Comparison of ENCODE assay signal across 1 cellular context in the genomic region with DNA sequence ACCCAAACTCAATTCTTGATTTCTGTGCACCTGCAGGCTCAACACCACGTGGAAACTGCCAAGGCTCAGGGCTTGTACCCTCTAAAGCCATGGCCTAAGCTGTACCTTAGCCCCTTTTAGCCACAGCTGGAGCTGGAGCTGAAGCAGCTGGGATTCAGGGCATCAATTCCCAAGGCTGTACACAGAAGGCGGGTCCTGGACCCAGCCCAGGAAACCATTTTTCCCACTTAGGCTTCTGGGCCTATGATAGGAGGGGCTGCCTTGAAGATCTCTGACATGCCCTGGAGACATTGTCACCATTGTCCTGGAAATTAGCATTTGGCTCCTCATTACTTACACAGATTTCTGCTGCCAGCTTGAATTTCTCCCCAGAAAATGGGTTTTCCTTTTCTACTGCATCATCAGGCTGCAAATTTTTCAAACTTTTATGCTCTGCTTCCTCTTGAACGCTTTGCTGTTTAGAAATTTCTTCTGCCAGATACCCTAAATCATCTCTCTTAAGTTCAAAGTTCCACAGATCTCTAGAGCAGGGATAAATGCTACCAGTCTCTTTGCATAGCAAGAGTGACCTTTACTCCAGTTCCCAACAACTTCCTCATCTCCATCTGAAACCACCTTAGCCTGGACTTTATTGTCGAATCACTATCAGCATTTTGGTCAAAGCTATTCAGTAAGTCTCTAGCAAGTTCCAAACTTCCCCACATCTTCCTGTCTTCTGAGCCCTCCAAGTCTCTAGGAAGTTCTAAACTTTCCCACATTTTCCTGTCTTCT.
TF ChIP-seq lines count a peak whose summit lies in the region.

No MANE protein-coding gene starts in this region.

TF ChIP-seq in HepG2, 621 proteins besides CTCF, POLR2A, EP300 and RAD21 (continued from another document):
- TF ChIP-seq, protein P1, sequence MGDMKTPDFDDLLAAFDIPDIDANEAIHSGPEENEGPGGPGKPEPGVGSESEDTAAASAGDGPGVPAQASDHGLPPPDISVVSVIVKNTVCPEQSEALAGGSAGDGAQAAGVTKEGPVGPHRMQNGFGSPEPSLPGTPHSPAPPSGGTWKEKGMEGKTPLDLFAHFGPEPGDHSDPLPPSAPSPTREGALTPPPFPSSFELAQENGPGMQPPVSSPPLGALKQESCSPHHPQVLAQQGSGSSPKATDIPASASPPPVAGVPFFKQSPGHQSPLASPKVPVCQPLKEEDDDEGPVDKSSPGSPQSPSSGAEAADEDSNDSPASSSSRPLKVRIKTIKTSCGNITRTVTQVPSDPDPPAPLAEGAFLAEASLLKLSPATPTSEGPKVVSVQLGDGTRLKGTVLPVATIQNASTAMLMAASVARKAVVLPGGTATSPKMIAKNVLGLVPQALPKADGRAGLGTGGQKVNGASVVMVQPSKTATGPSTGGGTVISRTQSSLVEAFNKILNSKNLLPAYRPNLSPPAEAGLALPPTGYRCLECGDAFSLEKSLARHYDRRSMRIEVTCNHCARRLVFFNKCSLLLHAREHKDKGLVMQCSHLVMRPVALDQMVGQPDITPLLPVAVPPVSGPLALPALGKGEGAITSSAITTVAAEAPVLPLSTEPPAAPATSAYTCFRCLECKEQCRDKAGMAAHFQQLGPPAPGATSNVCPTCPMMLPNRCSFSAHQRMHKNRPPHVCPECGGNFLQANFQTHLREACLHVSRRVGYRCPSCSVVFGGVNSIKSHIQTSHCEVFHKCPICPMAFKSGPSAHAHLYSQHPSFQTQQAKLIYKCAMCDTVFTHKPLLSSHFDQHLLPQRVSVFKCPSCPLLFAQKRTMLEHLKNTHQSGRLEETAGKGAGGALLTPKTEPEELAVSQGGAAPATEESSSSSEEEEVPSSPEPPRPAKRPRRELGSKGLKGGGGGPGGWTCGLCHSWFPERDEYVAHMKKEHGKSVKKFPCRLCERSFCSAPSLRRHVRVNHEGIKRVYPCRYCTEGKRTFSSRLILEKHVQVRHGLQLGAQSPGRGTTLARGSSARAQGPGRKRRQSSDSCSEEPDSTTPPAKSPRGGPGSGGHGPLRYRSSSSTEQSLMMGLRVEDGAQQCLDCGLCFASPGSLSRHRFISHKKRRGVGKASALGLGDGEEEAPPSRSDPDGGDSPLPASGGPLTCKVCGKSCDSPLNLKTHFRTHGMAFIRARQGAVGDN (CRISPR knock-in tag; IDR thresholded peaks at IDR 0.05), result peak; percentile 33
- TF ChIP-seq TBX2 (CRISPR knock-in tag; IDR thresholded peaks at IDR 0.05; ENCODE audit: borderline replicate concordance) (peak; percentile 47), PHF21A (CRISPR knock-in tag; IDR thresholded peaks at IDR 0.05) (peak; percentile 57; the same call in 1 of the 2 replicates), HIVEP1 (CRISPR knock-in tag; IDR thresholded peaks at IDR 0.05) (0 out of 2 replicates have a peak, but pooled peaks have one; percentile 49), ZNF343 (CRISPR knock-in tag; IDR thresholded peaks at IDR 0.05) (0 out of 2 replicates have a peak, but pooled peaks have one; percentile 29), HNF4A (CRISPR knock-in tag; IDR thresholded peaks at IDR 0.05) (peak; percentile 75), GATAD2A (CRISPR knock-in tag; IDR thresholded peaks at IDR 0.05) (peak; percentile 35; the same call in 1 of the 2 replicates), ZNF788 (CRISPR knock-in tag; IDR thresholded peaks at IDR 0.05; ENCODE audit: borderline replicate concordance) (0 out of 2 replicates have a peak, but pooled peaks have one; percentile 17)
